Comparison of ENCODE assay signal across 15 cellular contexts in the genomic region with DNA sequence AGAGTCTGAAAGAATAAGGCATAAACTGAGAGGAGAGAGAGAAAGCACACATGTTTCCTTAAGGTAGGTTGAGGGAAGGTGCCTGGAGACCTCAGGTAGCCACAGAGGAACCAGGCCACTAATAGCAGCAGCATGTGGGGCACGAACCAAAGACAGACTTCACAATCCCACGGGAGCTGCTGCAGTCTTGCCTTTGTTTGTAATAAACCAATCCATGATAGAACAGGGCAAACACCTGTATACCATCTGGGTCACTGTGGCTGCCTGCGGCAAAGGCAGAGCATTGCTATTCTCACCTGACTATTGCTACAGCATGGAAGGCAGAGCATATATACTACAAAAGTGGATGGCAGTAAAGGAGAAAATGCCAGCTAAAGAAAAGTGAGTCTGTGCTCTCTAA. TPM values are rescaled to one million over a fixed set of nuclear protein-coding genes. Genes with fewer than 3 reads are reported as not detected.
DNase-seq lines count a peak whose midpoint lies in the region; ATAC-seq and TF ChIP-seq lines count a peak whose summit lies in the region.
"Had no signal": no experiment of that assay in that cellular context is flagged by ENCODE, and none has a peak within 500 bp of the region (broad histone marks: within the 10 kb centered on the region; RNA-seq: fewer than 3 reads in every experiment).

No MANE protein-coding gene starts in this region.

- H3K4me3 Mint-ChIP-seq in glutamatergic neuron (ENCODE audit: unreplicated experiment) = no peak overlapping the region
- H3K4me3 Mint-ChIP-seq: GM23338, HFFc6 had no signal

- peaks cover 1% of the 10 kb centered on the region for H3K9me3 Mint-ChIP-seq in glutamatergic neuron (ENCODE audit: unreplicated experiment)
- H3K9me3 Mint-ChIP-seq: CD4-positive, alpha-beta memory T cell; GM23338; HFFc6 had no signal

- H3K9ac ChIP-seq in liver (ENCODE audit: low read depth in 1 of 2, low read length in 2 of 2) = no peak overlapping the region
- H3K9ac ChIP-seq: BLaER1 had no signal

- H3K27me3 Mint-ChIP-seq in glutamatergic neuron (ENCODE audit: unreplicated experiment) = no peaks in the 10 kb centered on the region
- H3K27me3 Mint-ChIP-seq: CD4-positive, alpha-beta memory T cell had no signal

- H3K4me1 Mint-ChIP-seq in glutamatergic neuron (ENCODE audit: low read depth, unreplicated experiment) = peaks cover 9% of the 10 kb centered on the region
- H3K4me1 Mint-ChIP-seq: CD4-positive, alpha-beta memory T cell; GM23338 had no signal

- peaks cover 6% of the 10 kb centered on the region for H3K36me3 Mint-ChIP-seq in glutamatergic neuron (ENCODE audit: unreplicated experiment)
- H3K36me3 Mint-ChIP-seq: CD4-positive, alpha-beta memory T cell had no signal

- H3K4me1 ChIP-seq in left ventricle myocardium inferior (peaks cover 55% of the 10 kb centered on the region), liver (ENCODE audit: control insufficient read depth in 4 of 4, insufficient read depth in 4 of 4, low read length in 3 of 4) (peaks cover 4 to 31% (median 29%) of the 10 kb centered on the region in 4 donors)

- H3K27ac ChIP-seq in left ventricle myocardium inferior (replicated peaks) = peak overlapping the region; percentile 41
- peak overlapping the region; percentile 57 to 58 for H3K27ac ChIP-seq in liver (ENCODE audit: low read depth in 1 of 2, low read length in 2 of 2)
- H3K27ac ChIP-seq: BLaER1 had no signal

- 32% methylated on average over 3 of the region's 3 CpGs for WGBS in liver

- DNase-seq in left ventricle myocardium inferior = no peak
- no peak for DNase-seq in cardiac septum (ENCODE audit: low spot score)
- peak; percentile 19 for DNase-seq in glutamatergic neuron
- no peak for DNase-seq in NCI-H446 treated with DMSO at 0.1 percent for 48 hours (lab: John Stamatoyannopoulos, UW)
- no peak for DNase-seq in HuH-7.5 (ENCODE audit: low spot score)
- DNase-seq: 8988T; CD4-positive, alpha-beta memory T cell; DMS153; DMS79; HFFc6 had no signal

- no peak for ATAC-seq in GM21390 (IDR thresholded peaks at IDR 0.05; ENCODE audit: unreplicated experiment)
- ATAC-seq: GM23338, HCT116 had no signal

- H3K9me3 ChIP-seq in left ventricle myocardium inferior (replicated peaks) (no peaks in the 10 kb centered on the region), liver (ENCODE audit: control insufficient read depth in 4 of 4, low read length in 3 of 4) (no peaks in the 10 kb centered on the region)
- H3K9me3 ChIP-seq: BLaER1 had no signal

- intact Hi-C loops in left ventricle myocardium inferior (cut with micrococcal nuclease) (no loop called here), cardiac septum (cut with DNase I) (no loop called here)

- H3K36me3 ChIP-seq in left ventricle myocardium inferior (no peaks in the 10 kb centered on the region), liver (ENCODE audit: control insufficient read depth in 4 of 4, insufficient read depth in 3 of 4, low read depth in 1 of 4, low read length in 3 of 4) (peaks cover 0 to 21% (median 11%) of the 10 kb centered on the region in 4 donors)

- TF ChIP-seq RAD21 in liver (IDR thresholded peaks at IDR 0.05) = no peak

- TF ChIP-seq CTCF in left ventricle myocardium inferior (IDR thresholded peaks at IDR 0.05; ENCODE audit: borderline replicate concordance) (no peak), glutamatergic neuron (IDR thresholded peaks at IDR 0.05; ENCODE audit: partially characterized antibody, unreplicated experiment) (no peak), liver (IDR thresholded peaks at IDR 0.05; ENCODE audit: low read depth, low read length, missing input control) (no peak)

- H3K27ac Mint-ChIP-seq in glutamatergic neuron (ENCODE audit: unreplicated experiment) = peak overlapping the region; percentile 41
- H3K27ac Mint-ChIP-seq: CD4-positive, alpha-beta memory T cell; GM23338; HFFc6 had no signal

- H3K4me3 ChIP-seq in left ventricle myocardium inferior = no peak overlapping the region
- no peak overlapping the region for H3K4me3 ChIP-seq in liver (ENCODE audit: low read depth in 1 of 3, low read length in 3 of 3)
- H3K4me3 ChIP-seq: BLaER1, GM23338 had no signal

- no peaks in the 10 kb centered on the region for H3K27me3 ChIP-seq in left ventricle myocardium inferior (ENCODE audit: low read depth)
- no peaks in the 10 kb centered on the region for H3K27me3 ChIP-seq in liver (ENCODE audit: control insufficient read depth in 4 of 4, insufficient read depth in 4 of 4, low read length in 3 of 4)
- H3K27me3 ChIP-seq: BLaER1 had no signal

TF ChIP-seq in liver, 16 proteins besides CTCF, POLR2A, EP300 and RAD21:
- TF ChIP-seq RXRA (IDR thresholded peaks at IDR 0.05) (no peak), REST (IDR thresholded peaks at IDR 0.05) (no peak), TAF1 (conservative IDR thresholded peaks at IDR 0.05) (no peak), EGR1 (IDR thresholded peaks at IDR 0.05; ENCODE audit: low read depth in 2 of 2) (no peak), ZBTB33 (IDR thresholded peaks at IDR 0.05) (no peak), NR2F2 (IDR thresholded peaks at IDR 0.05) (no peak)
- TF ChIP-seq, protein P1, sequence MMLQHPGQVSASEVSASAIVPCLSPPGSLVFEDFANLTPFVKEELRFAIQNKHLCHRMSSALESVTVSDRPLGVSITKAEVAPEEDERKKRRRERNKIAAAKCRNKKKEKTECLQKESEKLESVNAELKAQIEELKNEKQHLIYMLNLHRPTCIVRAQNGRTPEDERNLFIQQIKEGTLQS (IDR thresholded peaks at IDR 0.05) = no peak
TF ChIP-seq in liver: peak in this region for 0.

RNA-seq across cellular contexts. Expression of gene HEBP2, which starts 36.3 kb away (rescaled TPM):
- 101 TPM for total RNA-seq in left ventricle myocardium inferior
- 98.9 TPM for total RNA-seq in cardiac septum
- 53.0 TPM for total RNA-seq in glutamatergic neuron (ENCODE audit: unreplicated experiment)
- 10 to 100 TPM in 1 of 2 donors, 1 to 10 TPM in 1; 5.6 to 12.0 TPM for total RNA-seq in liver
- 10 to 100 TPM; 21.7 to 58.0 TPM for polyA plus RNA-seq in liver

RNA-seq across cellular contexts. Expression of gene NHSL1, which starts 59.0 kb away (rescaled TPM):
- 44.7 TPM for total RNA-seq in left ventricle myocardium inferior
- total RNA-seq in cardiac septum = 88.2 TPM
- 57.8 TPM for total RNA-seq in glutamatergic neuron (ENCODE audit: unreplicated experiment)
- total RNA-seq in liver = 10 to 100 TPM; 10.9 to 33.0 TPM
- 10 to 100 TPM in 1 of 2 donors, 1 to 10 TPM in 1; 6.6 to 30.4 TPM for polyA plus RNA-seq in liver
- polyA plus RNA-seq: CD4-positive, alpha-beta memory T cell had no signal
